ENCODE assay signal across 27 cellular contexts in genomic region chr14:62763951-62764350, GRCh38.
DNase-seq lines count a peak whose midpoint lies in the region; ATAC-seq, FAIRE-seq and TF ChIP-seq lines count a peak whose summit lies in the region.
"Had no signal": no experiment of that assay in that cellular context is flagged by ENCODE, and none has a peak within 500 bp of the region (broad histone marks: within the 10 kb centered on the region; RNA-seq: fewer than 3 reads in every experiment).

No MANE protein-coding gene starts in this region.

- H3K4me2 ChIP-seq in astrocyte (ENCODE audit: low read length) = no peak overlapping the region
- no peak overlapping the region for H3K4me2 ChIP-seq in mesendoderm (ENCODE audit: low read length)
- H3K4me2 ChIP-seq: BLaER1 treated with 17β-estradiol and CSF1 and Interleukin-3, amounts not matched to agents 10 nM and 100 nM had no signal

- H4K5ac ChIP-seq in mesendoderm (ENCODE audit: low read length) = no peak overlapping the region

- no peak overlapping the region for H3K56ac ChIP-seq in mesendoderm (ENCODE audit: low read length)

- no peaks in the 10 kb centered on the region for H3K27me3 Mint-ChIP-seq in astrocyte (ENCODE audit: low read depth, unreplicated experiment)
- peaks cover 0 to 2% (median 0%) of the 10 kb centered on the region in 5 donors for H3K27me3 Mint-ChIP-seq in naive thymus-derived CD8-positive, alpha-beta T cell
- H3K27me3 Mint-ChIP-seq: B cell; CD4-positive, alpha-beta T cell had no signal

- H3K9me3 ChIP-seq in astrocyte (ENCODE audit: insufficient read depth, low read depth, low read length) = no peaks in the 10 kb centered on the region
- H3K9me3 ChIP-seq: BLaER1 treated with 17β-estradiol and CSF1 and Interleukin-3, amounts not matched to agents 10 nM and 100 nM; Caco-2 had no signal

- no peaks in the 10 kb centered on the region for H3K79me2 ChIP-seq in astrocyte (ENCODE audit: insufficient read depth, low read length)
- no peaks in the 10 kb centered on the region for H3K79me2 ChIP-seq in mesendoderm (ENCODE audit: control insufficient read depth, insufficient read depth, low read length)

- no peak overlapping the region for H3K4ac ChIP-seq in mesendoderm (ENCODE audit: low read depth, low read length)

- H2AK5ac ChIP-seq in mesendoderm (ENCODE audit: low read length) = no peak overlapping the region

- H2BK120ac ChIP-seq in mesendoderm (ENCODE audit: low read depth, low read length) = no peak overlapping the region

- DNase-seq in HTR-8/SVneo (ENCODE audit: insufficient read length, low spot score) = no peak
- DNase-seq in astrocyte (ENCODE audit: low read depth) = peak; percentile 58
- peak; percentile 34 for DNase-seq in dedifferentiated amniotic fluid mesenchymal stem cell (ENCODE audit: extremely low spot score)
- DNase-seq in naive thymus-derived CD8-positive, alpha-beta T cell = no peak
- DNase-seq in mesendoderm = no peak
- DNase-seq: 8988T; ACHN; AML-193; Caco-2; Calu3; CD4-positive, alpha-beta T cell; CD8-positive, alpha-beta T cell; DMS 273 treated with DMSO at 0.1 percent for 48 hours; DMS153; DMS53; DMS79; DND-41; EL; GDM1 had no signal

- H3K9me3 Mint-ChIP-seq in astrocyte (ENCODE audit: unreplicated experiment) = peaks cover 2% of the 10 kb centered on the region
- peaks cover 0 to 8% (median 3%) of the 10 kb centered on the region in 9 donors for H3K9me3 Mint-ChIP-seq in naive thymus-derived CD8-positive, alpha-beta T cell

- H3K27ac Mint-ChIP-seq in astrocyte (ENCODE audit: unreplicated experiment) = no peak overlapping the region
- H3K27ac Mint-ChIP-seq in naive thymus-derived CD8-positive, alpha-beta T cell = no peak overlapping the region
- H3K27ac Mint-ChIP-seq: B cell; CD4-positive, alpha-beta T cell; CD8-positive, alpha-beta T cell had no signal

- H3K18ac ChIP-seq in mesendoderm (ENCODE audit: low read length) = no peak overlapping the region

- no peak overlapping the region for H3K23ac ChIP-seq in mesendoderm (ENCODE audit: low read length)

- H3K4me1 ChIP-seq in astrocyte (ENCODE audit: insufficient read depth, low read length) = no peaks in the 10 kb centered on the region
- no peaks in the 10 kb centered on the region for H3K4me1 ChIP-seq in mesendoderm (ENCODE audit: control insufficient read depth, low read depth, low read length)
- H3K4me1 ChIP-seq: BLaER1 treated with 17β-estradiol and CSF1 and Interleukin-3, amounts not matched to agents 10 nM and 100 nM; Caco-2 had no signal

- H3K27me3 ChIP-seq in astrocyte (ENCODE audit: insufficient read depth, low read length) (no peaks in the 10 kb centered on the region), mesendoderm (ENCODE audit: insufficient read depth, low read length, poor library complexity) (no peaks in the 10 kb centered on the region)
- H3K27me3 ChIP-seq: BLaER1 treated with 17β-estradiol and CSF1 and Interleukin-3, amounts not matched to agents 10 nM and 100 nM had no signal

- H3K4me3 ChIP-seq in astrocyte (ENCODE audit: insufficient read depth, low read depth, low read length) = no peak overlapping the region
- H3K4me3 ChIP-seq in mesendoderm (ENCODE audit: low read length) = no peak overlapping the region
- H3K4me3 ChIP-seq: BLaER1 treated with 17β-estradiol and CSF1 and Interleukin-3, amounts not matched to agents 10 nM and 100 nM; GM12878 had no signal

- no peak overlapping the region for H2AFZ ChIP-seq in astrocyte (ENCODE audit: low read depth, low read length)

- H3K4me1 Mint-ChIP-seq in astrocyte (ENCODE audit: low read depth, unreplicated experiment) = no peaks in the 10 kb centered on the region
- H3K4me1 Mint-ChIP-seq in naive thymus-derived CD8-positive, alpha-beta T cell = no peaks in the 10 kb centered on the region
- H3K4me1 Mint-ChIP-seq: B cell had no signal

- H3K27ac ChIP-seq in astrocyte (ENCODE audit: low read depth, low read length) (no peak overlapping the region), mesendoderm (ENCODE audit: low read depth, low read length) (no peak overlapping the region)
- H3K27ac ChIP-seq: BLaER1 treated with 17β-estradiol and CSF1 and Interleukin-3, amounts not matched to agents 10 nM and 100 nM; C4-2B had no signal

- H2BK5ac ChIP-seq in mesendoderm (ENCODE audit: low read length) = no peak overlapping the region

- no peak overlapping the region for H4K8ac ChIP-seq in mesendoderm (ENCODE audit: low read depth, low read length)

- H3K4me3 Mint-ChIP-seq in astrocyte (ENCODE audit: unreplicated experiment) = no peak overlapping the region
- no peak overlapping the region for H3K4me3 Mint-ChIP-seq in naive thymus-derived CD8-positive, alpha-beta T cell
- H3K4me3 Mint-ChIP-seq: B cell; CD4-positive, alpha-beta T cell; CD8-positive, alpha-beta T cell had no signal

- H4K20me1 ChIP-seq in astrocyte (ENCODE audit: insufficient read depth, low read length) = no peaks in the 10 kb centered on the region
- H4K20me1 ChIP-seq: BLaER1 treated with 17β-estradiol and CSF1 and Interleukin-3, amounts not matched to agents 10 nM and 100 nM had no signal

- H3K79me1 ChIP-seq in mesendoderm (ENCODE audit: low read length) = no peaks in the 10 kb centered on the region

- H3K9ac ChIP-seq in astrocyte (ENCODE audit: low read length) (no peak overlapping the region), mesendoderm (ENCODE audit: low read length) (no peak overlapping the region)
- H3K9ac ChIP-seq: BLaER1 treated with 17β-estradiol and CSF1 and Interleukin-3, amounts not matched to agents 10 nM and 100 nM had no signal

- H2BK15ac ChIP-seq in mesendoderm (replicated peaks; ENCODE audit: low read depth) = no peak overlapping the region

- POLR2A ChIA-PET in naive thymus-derived CD8-positive, alpha-beta T cell (lab: Charles Lee) = no interaction called here

- no peaks in the 10 kb centered on the region for H3K36me3 ChIP-seq in astrocyte (ENCODE audit: insufficient read depth, low read length)
- H3K36me3 ChIP-seq in mesendoderm (ENCODE audit: control insufficient read depth, insufficient read depth, low read length) = no peaks in the 10 kb centered on the region
- H3K36me3 ChIP-seq: BLaER1 treated with 17β-estradiol and CSF1 and Interleukin-3, amounts not matched to agents 10 nM and 100 nM had no signal

- H3K36me3 Mint-ChIP-seq in astrocyte (ENCODE audit: low read depth, unreplicated experiment) = no peaks in the 10 kb centered on the region
- peaks cover 0 to 6% (median 0%) of the 10 kb centered on the region in 3 donors for H3K36me3 Mint-ChIP-seq in naive thymus-derived CD8-positive, alpha-beta T cell
- H3K36me3 Mint-ChIP-seq: CD8-positive, alpha-beta T cell had no signal

- no peak for TF ChIP-seq CTCF in astrocyte (IDR thresholded peaks at IDR 0.05; ENCODE audit: insufficient read depth, low read depth, low read length)

- FAIRE-seq in HTR-8/SVneo (lab: Jason Lieb, UNC) = peak; percentile 96
- FAIRE-seq in astrocyte (lab: Jason Lieb, UNC) = no peak
- FAIRE-seq: A204.1, GM12878, GM12892, GM18507 had no signal

- ATAC-seq in naive thymus-derived CD8-positive, alpha-beta T cell = no peak
- no peak for ATAC-seq in HG03457 (IDR thresholded peaks at IDR 0.05; ENCODE audit: unreplicated experiment)
- ATAC-seq: CD8-positive, alpha-beta T cell; GM12878 had no signal

Comparison
In these comparisons a context has a peak if more than half of its experiments do, and no peak if none do; other contexts are left out.
1. DNase-seq: peak in astrocyte (single experiment) and dedifferentiated amniotic fluid mesenchymal stem cell (single experiment); none in HTR-8/SVneo (single experiment), naive thymus-derived CD8-positive, alpha-beta T cell (0 of 10) and mesendoderm (single experiment).